35 cellular contexts compared by ENCODE assay signal in genomic region chr11:128827494-128827893, GRCh38. TPM values are rescaled to one million over a fixed set of nuclear protein-coding genes. Genes with fewer than 3 reads are reported as not detected.
DNase-seq lines count a peak whose midpoint lies in the region; ATAC-seq, FAIRE-seq and TF ChIP-seq lines count a peak whose summit lies in the region.
"Had no signal": no experiment of that assay in that cellular context is flagged by ENCODE, and none has a peak within 500 bp of the region (broad histone marks: within the 10 kb centered on the region; RNA-seq: fewer than 3 reads in every experiment).

No MANE protein-coding gene starts in this region.

- dilution Hi-C loops in IMR-90 (cut with HindIII; ENCODE audit: low sequenced_read_pairs, unreplicated experiment) (loop anchor here (25.0 kb wide), 1 partner anchor 640 kb away; no protein-coding TSS in a partner anchor), endothelial cell of umbilical vein (cut with MboI; ENCODE audit: extremely low pct_ligation_motif_present, low sequenced_read_pairs) (no loop called here)

- TF ChIP-seq POLR2A in IMR-90 (IDR thresholded peaks at IDR 0.05; ENCODE audit: low read depth, low read length) (no peak), endothelial cell of umbilical vein (IDR thresholded peaks at IDR 0.05; ENCODE audit: low read depth, low read length) (no peak)

- H4K5ac ChIP-seq in IMR-90 (ENCODE audit: low read depth, low read length) = no peak overlapping the region

- no peak overlapping the region for H2BK15ac ChIP-seq in IMR-90 (ENCODE audit: low read depth, low read length)

- H3K4me3 ChIP-seq in IMR-90 (ENCODE audit: insufficient read depth, low read depth, low read length) (no peak overlapping the region), endothelial cell of umbilical vein (replicated peaks in 1 of 3; ENCODE audit: insufficient read depth in 1 of 3, low read depth in 1 of 3, low read length in 3 of 3) (no peak overlapping the region), neutrophil (ENCODE audit: low read depth in 1 of 2, low read length in 1 of 2) (no peak overlapping the region), neural progenitor cell (no peak overlapping the region)
- H3K4me3 ChIP-seq: esophagus muscularis mucosa, Peyer's patch, right atrium auricular region, smooth muscle cell, stomach, thyroid gland had no signal

- H3K9me1 ChIP-seq in IMR-90 (ENCODE audit: insufficient read depth, low read length) = no peaks in the 10 kb centered on the region
- H3K9me1 ChIP-seq in endothelial cell of umbilical vein (replicated peaks; ENCODE audit: control insufficient read depth, extremely low read depth, insufficient read depth, low read length) = no peaks in the 10 kb centered on the region

- no peak overlapping the region for H2BK20ac ChIP-seq in IMR-90 (ENCODE audit: low read depth, low read length)

- CTCF ChIA-PET in IMR-90 (lab: Yijun Ruan, JAX) (interaction anchor here (0.9 to 1.9 kb wide), 3 partner anchors 197 to 670 kb away, joined by 6 to 7 read pairs (median 6); no protein-coding TSS in a partner anchor), endothelial cell of umbilical vein (lab: Charles Lee) (interaction anchor here (0.7 to 2.2 kb wide), 8 partner anchors 11 to 670 kb away, joined by 3 to 7 read pairs (median 3); no protein-coding TSS in a partner anchor)

- H2BK5ac ChIP-seq in IMR-90 (ENCODE audit: low read depth, low read length, poor library complexity, severe bottlenecking) = no peak overlapping the region

- H3K4me3 Mint-ChIP-seq in CD14-positive monocyte = no peak overlapping the region
- H3K4me3 Mint-ChIP-seq in neural progenitor cell = no peak overlapping the region
- H3K4me3 Mint-ChIP-seq: activated CD4-positive, alpha-beta T cell treated with anti-CD3 and anti-CD28 coated beads, Interleukin-2, amount 10 ng/mL, durations not matched to agents 7 days and 5 days had no signal

- no peaks in the 10 kb centered on the region for H3K36me3 ChIP-seq in IMR-90 (ENCODE audit: control insufficient read depth, insufficient read depth, low read length)
- no peaks in the 10 kb centered on the region for H3K36me3 ChIP-seq in endothelial cell of umbilical vein (ENCODE audit: control insufficient read depth in 2 of 2, extremely low read depth in 1 of 2, insufficient read depth in 2 of 2, low read length in 2 of 2)
- H3K36me3 ChIP-seq in neutrophil = peaks cover 13% of the 10 kb centered on the region
- H3K36me3 ChIP-seq in neural progenitor cell = no peaks in the 10 kb centered on the region
- H3K36me3 ChIP-seq: esophagus muscularis mucosa, Peyer's patch, right atrium auricular region, stomach, thyroid gland had no signal

- peaks cover 2% of the 10 kb centered on the region for H3K27me3 ChIP-seq in IMR-90 (ENCODE audit: control insufficient read depth, insufficient read depth, low read length)
- no peaks in the 10 kb centered on the region for H3K27me3 ChIP-seq in endothelial cell of umbilical vein (ENCODE audit: control insufficient read depth in 2 of 2, insufficient read depth in 2 of 2, low read length in 2 of 2)
- peaks cover 28% of the 10 kb centered on the region for H3K27me3 ChIP-seq in neutrophil
- H3K27me3 ChIP-seq in neural progenitor cell = no peaks in the 10 kb centered on the region
- H3K27me3 ChIP-seq: Peyer's patch, right atrium auricular region, thyroid gland had no signal

- H3K14ac ChIP-seq in IMR-90 (replicated peaks; ENCODE audit: low read depth, low read length) = peak overlapping the region; percentile 39; the same call in 1 of the 2 replicates

- no CpG with 5 or more reads among the region's 6 CpGs for whole genome bisulfite sequencing in IMR-90 (ENCODE audit: extremely low coverage in 2 of 2, insufficient read length in 1 of 2), 2 experiments

- H3K9me3 Mint-ChIP-seq in CD14-positive monocyte (peaks cover 0 to 11% (median 7%) of the 10 kb centered on the region in 7 donors), neural progenitor cell (peaks cover 7% of the 10 kb centered on the region)
- H3K9me3 Mint-ChIP-seq: activated CD4-positive, alpha-beta T cell treated with anti-CD3 and anti-CD28 coated beads, Interleukin-2, amount 10 ng/mL, durations not matched to agents 7 days and 5 days had no signal

- peaks cover 31% of the 10 kb centered on the region for H3K4me1 Mint-ChIP-seq in CD14-positive monocyte
- peaks cover 7% of the 10 kb centered on the region for H3K4me1 Mint-ChIP-seq in neural progenitor cell

- H3K79me2 ChIP-seq in endothelial cell of umbilical vein (ENCODE audit: control insufficient read depth, insufficient read depth, low read length) (no peaks in the 10 kb centered on the region), neural progenitor cell (ENCODE audit: low read depth) (no peaks in the 10 kb centered on the region)

- no peak overlapping the region for H4K91ac ChIP-seq in IMR-90 (ENCODE audit: insufficient read depth, low read depth, low read length)

- no peak overlapping the region for H2BK120ac ChIP-seq in IMR-90 (ENCODE audit: low read depth, low read length)

- intact Hi-C loops in CD14-positive monocyte (cut with micrococcal nuclease) (no loop called here), IMR-90 (cut with micrococcal nuclease) (no loop called here), endothelial cell of umbilical vein (cut with micrococcal nuclease) (loop anchor here (5.0 kb wide), 1 partner anchor 320 kb away; no protein-coding TSS in a partner anchor)

- in situ Hi-C loops in IMR-90 (cut with MboI; ENCODE audit: low sequenced_read_pairs) = loop anchor here (5.0 to 10.0 kb wide), 3 partner anchors 195 to 793 kb away; no protein-coding TSS in a partner anchor

- TF ChIP-seq CTCF in CD14-positive monocyte (IDR thresholded peaks at IDR 0.05) = no peak
- no peak for TF ChIP-seq CTCF in IMR-90 (conservative IDR thresholded peaks at IDR 0.05; ENCODE audit: low read depth, low read length)
- TF ChIP-seq CTCF in endothelial cell of umbilical vein (IDR thresholded peaks at IDR 0.05; ENCODE audit: extremely low read depth in 1 of 2, insufficient read depth in 1 of 2, low read depth in 1 of 2, low read length in 2 of 2) = no peak
- no peak for TF ChIP-seq CTCF in neutrophil (IDR thresholded peaks at IDR 0.05)
- TF ChIP-seq CTCF in neural progenitor cell (IDR thresholded peaks at IDR 0.05) = no peak

- no peak for DNase-seq in CD14-positive monocyte (ENCODE audit: low spot score)
- DNase-seq in IMR-90 = no peak
- DNase-seq in endothelial cell of umbilical vein (ENCODE audit: low read depth, low spot score) = no peak
- DNase-seq in neural progenitor cell (ENCODE audit: low spot score) = no peak
- DNase-seq in activated effector memory CD4-positive, alpha-beta T cell treated with Interleukin-2 at 50 U/mL for 16 hours = no peak
- DNase-seq: activated CD4-positive, alpha-beta T cell treated with anti-CD3 and anti-CD28 coated beads, Interleukin-2, amount 10 ng/mL, durations not matched to agents 7 days and 5 days; activated naive CD4-positive, alpha-beta T cell treated with Interleukin-2 at 50 U/mL for 16 hours; activated T-cell treated with anti-CD3 and anti-CD28 coated beads, Interleukin-2, amount 50 U/mL, for 48 hours; Caco-2; caudate nucleus; cortex of kidney; foreskin fibroblast; GDM1; head of caudate nucleus; kidney; midbrain; NCI-H1092 treated with DMSO at 0.1 percent for 48 hours; NCI-H187; NCI-H82; Peyer's patch; posterior cingulate gyrus; SHP77; stimulated activated CD4-positive, alpha-beta T cell treated with anti-CD3 and anti-CD28 coated beads, Interleukin-1b, Interleukin-23, amount 100 ng/mL, for 48 hours; stomach; T1000; thyroid gland had no signal

- no peak for TF ChIP-seq RAD21 in IMR-90 (IDR thresholded peaks at IDR 0.05; ENCODE audit: low read length)

- H3K4me1 ChIP-seq in IMR-90 (ENCODE audit: control insufficient read depth, insufficient read depth, low read length) = no peaks in the 10 kb centered on the region
- H3K4me1 ChIP-seq in endothelial cell of umbilical vein (ENCODE audit: control insufficient read depth, extremely low read depth, insufficient read depth, low read length) = peaks cover 65% of the 10 kb centered on the region
- peaks cover 11 to 13% of the 10 kb centered on the region in 2 experiments for H3K4me1 ChIP-seq in neutrophil (ENCODE audit: control insufficient read depth in 1 of 2, insufficient read depth in 1 of 2, low read depth in 1 of 2, low read length in 1 of 2)
- no peaks in the 10 kb centered on the region for H3K4me1 ChIP-seq in neural progenitor cell
- H3K4me1 ChIP-seq: Peyer's patch had no signal

- H4K8ac ChIP-seq in IMR-90 (ENCODE audit: low read depth in 2 of 2, low read length in 2 of 2) = no peak overlapping the region

- H3K36me3 Mint-ChIP-seq in CD14-positive monocyte = peaks cover 19 to 24% of the 10 kb centered on the region in 2 donors
- H3K36me3 Mint-ChIP-seq in neural progenitor cell = no peaks in the 10 kb centered on the region

- H3K27ac ChIP-seq in IMR-90 (ENCODE audit: insufficient read depth, low read length) (no peak overlapping the region), endothelial cell of umbilical vein (ENCODE audit: insufficient read depth, low read depth, low read length) (peak overlapping the region; percentile 74), neutrophil (peak overlapping the region; percentile 55), neural progenitor cell (no peak overlapping the region)
- H3K27ac ChIP-seq: esophagus muscularis mucosa, Peyer's patch, stomach, thyroid gland, VCaP had no signal

- peak; percentile 18 for FAIRE-seq in endothelial cell of umbilical vein (lab: Jason Lieb, UNC)
- FAIRE-seq: kidney had no signal

- no peak overlapping the region for H3K18ac ChIP-seq in IMR-90 (ENCODE audit: low read depth, low read length)

- H3K27ac Mint-ChIP-seq in CD14-positive monocyte (peak overlapping the region in 5 of 7 donors; percentile 45 to 87 (median 51)), neural progenitor cell (no peak overlapping the region)
- H3K27ac Mint-ChIP-seq: activated CD4-positive, alpha-beta T cell treated with anti-CD3 and anti-CD28 coated beads, Interleukin-2, amount 10 ng/mL, durations not matched to agents 7 days and 5 days had no signal

- peaks cover 8 to 13% (median 12%) of the 10 kb centered on the region in 3 donors for H3K27me3 Mint-ChIP-seq in CD14-positive monocyte (ENCODE audit: low read depth in 3 of 3)
- peaks cover 12% of the 10 kb centered on the region for H3K27me3 Mint-ChIP-seq in neural progenitor cell (ENCODE audit: insufficient read depth, low read depth)
- H3K27me3 Mint-ChIP-seq: activated CD4-positive, alpha-beta T cell treated with anti-CD3 and anti-CD28 coated beads, Interleukin-2, amount 10 ng/mL, durations not matched to agents 7 days and 5 days had no signal

- 0 out of 2 replicates have a peak overlapping the region, but pooled peaks have one; percentile 9 for H2AK5ac ChIP-seq in IMR-90 (ENCODE audit: low read depth, low read length)

- H4K20me1 ChIP-seq in IMR-90 (ENCODE audit: insufficient read depth, low read length) (no peaks in the 10 kb centered on the region), endothelial cell of umbilical vein (replicated peaks; ENCODE audit: control insufficient read depth, extremely low read depth, insufficient read depth, low read length) (no peaks in the 10 kb centered on the region), neural progenitor cell (ENCODE audit: low read depth) (no peaks in the 10 kb centered on the region)

- H3K56ac ChIP-seq in IMR-90 (ENCODE audit: extremely low read depth, insufficient read depth, low read length) = no peak overlapping the region

- H3K9me3 ChIP-seq in IMR-90 (ENCODE audit: control insufficient read depth, insufficient read depth, low read length) (peaks cover 2% of the 10 kb centered on the region; the same call in 1 of the 2 replicates), endothelial cell of umbilical vein (replicated peaks; ENCODE audit: control insufficient read depth, insufficient read depth, low read length) (no peaks in the 10 kb centered on the region), neutrophil (no peaks in the 10 kb centered on the region), neural progenitor cell (ENCODE audit: low read depth) (no peaks in the 10 kb centered on the region)
- H3K9me3 ChIP-seq: esophagus muscularis mucosa, Peyer's patch, right atrium auricular region, stomach, thyroid gland had no signal

- H3K23ac ChIP-seq in IMR-90 (ENCODE audit: low read depth, low read length) = no peak overlapping the region

- no TSS peak for BruUV-seq in IMR-90 (replicated peaks; lab: Mats Ljungman, UMichigan)
- BruUV-seq in endothelial cell of umbilical vein (replicated peaks; lab: Mats Ljungman, UMichigan) = no TSS peak

- no peaks in the 10 kb centered on the region for H3K79me1 ChIP-seq in IMR-90 (ENCODE audit: low read depth in 1 of 2, low read length in 2 of 2)

- POLR2A ChIA-PET in IMR-90 (lab: Charles Lee; ENCODE audit: unreplicated experiment) (no interaction called here), endothelial cell of umbilical vein (lab: Charles Lee) (no interaction called here)

- H2AFZ ChIP-seq in IMR-90 (replicated peaks; ENCODE audit: low read length, poor library complexity) (peak overlapping the region; percentile 19), endothelial cell of umbilical vein (ENCODE audit: low read depth, low read length) (peak overlapping the region; percentile 36), neural progenitor cell (replicated peaks) (no peak overlapping the region)

- peak overlapping the region; percentile 37 for H2AK9ac ChIP-seq in IMR-90 (replicated peaks; ENCODE audit: low read depth, low read length, poor library complexity)

- no peak overlapping the region for H3K9ac ChIP-seq in IMR-90 (ENCODE audit: low read depth, low read length)
- no peak overlapping the region for H3K9ac ChIP-seq in endothelial cell of umbilical vein (replicated peaks; ENCODE audit: extremely low read depth, insufficient read depth, low read length)
- no peak overlapping the region for H3K9ac ChIP-seq in neural progenitor cell

- H3K4me2 ChIP-seq in IMR-90 (ENCODE audit: low read depth, low read length) (no peak overlapping the region), endothelial cell of umbilical vein (ENCODE audit: insufficient read depth, low read length) (no peak overlapping the region), neural progenitor cell (no peak overlapping the region)
- H3K4me2 ChIP-seq: smooth muscle cell had no signal

- no peak for ATAC-seq in IMR-90 (ENCODE audit: low read depth)
- ATAC-seq in HG02642 (IDR thresholded peaks at IDR 0.05; ENCODE audit: poor library complexity, unreplicated experiment) = no peak
- no peak for ATAC-seq in GM18498 (IDR thresholded peaks at IDR 0.05; ENCODE audit: unreplicated experiment)

- H3K4ac ChIP-seq in IMR-90 (ENCODE audit: low read depth, low read length) = no peak overlapping the region

- H3F3A ChIP-seq in neural progenitor cell (ENCODE audit: low read depth) = no peaks in the 10 kb centered on the region

RNA-seq across cellular contexts. Expression of gene KCNJ1, which starts 39.6 kb away (rescaled TPM):
- under 1 TPM in 1 of 2 donors, not detected in 1; 0.12 TPM for polyA plus RNA-seq in CD14-positive monocyte
- not detected in 2 replicates for total RNA-seq in IMR-90 (2012; rRNA removed)
- polyA plus RNA-seq in IMR-90 (2012; rRNA removed) = not detected in 2 replicates
- polyA plus RNA-seq in IMR-90 (2012; cell fraction: cytosol; rRNA removed) = not detected in 2 replicates
- 0.17 TPM in 1 of 2 replicates, not detected in the other for polyA plus RNA-seq in IMR-90 (2012; cell fraction: nucleus; rRNA removed; ENCODE audit: low replicate concordance)
- total RNA-seq in endothelial cell of umbilical vein = not detected in 2 replicates
- 0.03 TPM in 1 of 2 replicates, not detected in the other for polyA plus RNA-seq in endothelial cell of umbilical vein
- polyA plus RNA-seq in endothelial cell of umbilical vein (2011; cell fraction: cytosol; rRNA removed) = not detected in 2 replicates
- 0.04 and 0.11 TPM in 2 replicates for polyA plus RNA-seq in endothelial cell of umbilical vein (2011; cell fraction: nucleus; rRNA removed)
- polyA plus RNA-seq in endothelial cell of umbilical vein (2012) = not detected in 2 replicates
- polyA minus RNA-seq in endothelial cell of umbilical vein = 0.08 and 0.12 TPM in 2 replicates
- not detected for polyA minus RNA-seq in endothelial cell of umbilical vein (2011; cell fraction: cytosol; rRNA and poly(A)+ RNA removed)
- 0.10 TPM in 1 of 2 replicates, not detected in the other for polyA minus RNA-seq in endothelial cell of umbilical vein (2011; cell fraction: nucleus; rRNA and poly(A)+ RNA removed)
- 0.03 and 0.41 TPM in 2 replicates for total RNA-seq in neural progenitor cell (ENCODE audit: low replicate concordance)
- total RNA-seq: A673; activated CD4-positive, alpha-beta T cell treated with anti-CD3 and anti-CD28 coated beads, Interleukin-2, amount 10 ng/mL, durations not matched to agents 7 days and 5 days; Caco-2; esophagus muscularis mucosa; NCI-H460; Peyer's patch; right atrium auricular region; stomach had no signal
- polyA plus RNA-seq: smooth muscle cell had no signal

Comparison
In these comparisons a context has a peak if more than half of its experiments do, and no peak if none do; other contexts are left out.
1. H3K27ac ChIP-seq: peak in endothelial cell of umbilical vein (single experiment) and neutrophil (single experiment); none in IMR-90 (single experiment) and neural progenitor cell (single experiment).